ENCODE assay signal across 8 cellular contexts in genomic region chr16:89658221-89658879, GRCh38. TPM values are rescaled to one million over a fixed set of nuclear protein-coding genes. Genes with fewer than 3 reads are reported as not detected.
DNase-seq lines count a peak whose midpoint lies in the region; ATAC-seq and TF ChIP-seq lines count a peak whose summit lies in the region.

No MANE protein-coding gene starts in this region.

- no peaks in the 10 kb centered on the region for H3K27me3 ChIP-seq in SU-DHL-6 (ENCODE audit: low read length)
- no peaks in the 10 kb centered on the region for H3K27me3 ChIP-seq in neural progenitor cell

- H3K4me2 ChIP-seq in SU-DHL-6 (ENCODE audit: low read depth, low read length, poor library complexity, severe bottlenecking) (peak overlapping the region; percentile 90), neural progenitor cell (peak overlapping the region; percentile 85)

- no peak for TF ChIP-seq CTCF in SU-DHL-6 (IDR thresholded peaks at IDR 0.05; ENCODE audit: insufficient read depth, low read length, poor library complexity, severe bottlenecking)
- TF ChIP-seq CTCF in neural progenitor cell (IDR thresholded peaks at IDR 0.05) = no peak

- H3K79me2 ChIP-seq in SU-DHL-6 (ENCODE audit: insufficient read depth, low read length) (peaks cover 61% of the 10 kb centered on the region), neural progenitor cell (ENCODE audit: low read depth) (peaks cover 54% of the 10 kb centered on the region)

- H3K27ac ChIP-seq in SU-DHL-6 (ENCODE audit: low read depth, low read length) = peak overlapping the region; percentile 68
- H3K27ac ChIP-seq in neural progenitor cell = no peak overlapping the region

- H3K9me3 Mint-ChIP-seq in neural progenitor cell = peaks cover under 1% of the 10 kb centered on the region

- H3K27ac Mint-ChIP-seq in neural progenitor cell = no peak overlapping the region

- H4K20me1 ChIP-seq in SU-DHL-6 (ENCODE audit: low read depth, low read length) = no peaks in the 10 kb centered on the region; the same call in 1 of the 2 replicates
- peaks cover 28% of the 10 kb centered on the region for H4K20me1 ChIP-seq in neural progenitor cell (ENCODE audit: low read depth)

- H3F3A ChIP-seq in SU-DHL-6 (ENCODE audit: insufficient read depth) (no peaks in the 10 kb centered on the region), neural progenitor cell (ENCODE audit: low read depth) (no peaks in the 10 kb centered on the region)

- H3K9ac ChIP-seq in SU-DHL-6 (ENCODE audit: low read length) (peak overlapping the region; percentile 96), neural progenitor cell (peak overlapping the region; percentile 34)

- H2AFZ ChIP-seq in SU-DHL-6 (ENCODE audit: low read depth, low read length, severe bottlenecking) (peak overlapping the region; percentile 96), neural progenitor cell (replicated peaks) (peak overlapping the region; percentile 92)

- peak; percentile 9 for ATAC-seq in esophagus mucosa
- ATAC-seq in HG03432 (IDR thresholded peaks at IDR 0.05; ENCODE audit: unreplicated experiment) = no peak
- ATAC-seq in GM18502 (IDR thresholded peaks at IDR 0.05; ENCODE audit: poor library complexity, unreplicated experiment) = no peak
- no peak for ATAC-seq in GM19455 (IDR thresholded peaks at IDR 0.05; ENCODE audit: unreplicated experiment)

- peaks cover 33% of the 10 kb centered on the region for H3K36me3 Mint-ChIP-seq in neural progenitor cell

- H3K4me1 ChIP-seq in neural progenitor cell = peaks cover 10% of the 10 kb centered on the region

- H3K4me3 ChIP-seq in GM08714 (ENCODE audit: low read length) (peak overlapping the region; percentile 93), SU-DHL-6 (ENCODE audit: insufficient read depth, low read length, poor library complexity, severe bottlenecking) (peak overlapping the region; percentile 98), neural progenitor cell (peak overlapping the region; percentile 70)

- H3K9me3 ChIP-seq in SU-DHL-6 (ENCODE audit: insufficient read depth, low read length) = no peaks in the 10 kb centered on the region
- H3K9me3 ChIP-seq in neural progenitor cell (ENCODE audit: low read depth) = no peaks in the 10 kb centered on the region

- H3K9me2 ChIP-seq in SU-DHL-6 (replicated peaks; ENCODE audit: insufficient read depth, low read length) = no peaks in the 10 kb centered on the region

- peaks cover 14% of the 10 kb centered on the region for H3K4me1 Mint-ChIP-seq in neural progenitor cell

- H3K27me3 Mint-ChIP-seq in neural progenitor cell (ENCODE audit: insufficient read depth, low read depth) = peaks cover 2% of the 10 kb centered on the region

- DNase-seq in 8988T (peak; percentile 72), neural progenitor cell (ENCODE audit: low spot score) (peak; percentile 53)

- H3K4me3 Mint-ChIP-seq in neural progenitor cell = peak overlapping the region; percentile 92

- H3K36me3 ChIP-seq in SU-DHL-6 (ENCODE audit: low read length) = peaks cover 3% of the 10 kb centered on the region; the same call in 1 of the 2 replicates
- H3K36me3 ChIP-seq in neural progenitor cell = peaks cover 5% of the 10 kb centered on the region

RNA-seq across cellular contexts. Expression of gene SPATA33, which starts 0.7 kb away (rescaled TPM):
- 3.9 TPM for total RNA-seq in esophagus mucosa
- total RNA-seq in neural progenitor cell (ENCODE audit: low replicate concordance) = 9.3 and 14.1 TPM in 2 replicates

RNA-seq across cellular contexts. Expression of gene CHMP1A, which starts 0.8 kb away (rescaled TPM):
- total RNA-seq in esophagus mucosa (69.5 TPM), neural progenitor cell (ENCODE audit: low replicate concordance) (34.6 and 78.5 TPM in 2 replicates)

RNA-seq across cellular contexts. Expression of gene CDK10, which starts 28.1 kb away (rescaled TPM):
- 37.3 TPM for total RNA-seq in esophagus mucosa
- 75.6 and 107 TPM in 2 replicates for total RNA-seq in neural progenitor cell (ENCODE audit: low replicate concordance)

RNA-seq across cellular contexts. Expression of gene SPATA2L, which starts 43.2 kb away (rescaled TPM):
- total RNA-seq in esophagus mucosa = 6.0 TPM
- total RNA-seq in neural progenitor cell (ENCODE audit: low replicate concordance) = 7.6 and 13.2 TPM in 2 replicates

RNA-seq across cellular contexts. Expression of gene DPEP1, which starts 44.9 kb away (rescaled TPM):
- not detected for total RNA-seq in esophagus mucosa
- 0.24 and 0.74 TPM in 2 replicates for total RNA-seq in neural progenitor cell (ENCODE audit: low replicate concordance)
